1 cellular context compared by ENCODE assay signal in the genomic region with DNA sequence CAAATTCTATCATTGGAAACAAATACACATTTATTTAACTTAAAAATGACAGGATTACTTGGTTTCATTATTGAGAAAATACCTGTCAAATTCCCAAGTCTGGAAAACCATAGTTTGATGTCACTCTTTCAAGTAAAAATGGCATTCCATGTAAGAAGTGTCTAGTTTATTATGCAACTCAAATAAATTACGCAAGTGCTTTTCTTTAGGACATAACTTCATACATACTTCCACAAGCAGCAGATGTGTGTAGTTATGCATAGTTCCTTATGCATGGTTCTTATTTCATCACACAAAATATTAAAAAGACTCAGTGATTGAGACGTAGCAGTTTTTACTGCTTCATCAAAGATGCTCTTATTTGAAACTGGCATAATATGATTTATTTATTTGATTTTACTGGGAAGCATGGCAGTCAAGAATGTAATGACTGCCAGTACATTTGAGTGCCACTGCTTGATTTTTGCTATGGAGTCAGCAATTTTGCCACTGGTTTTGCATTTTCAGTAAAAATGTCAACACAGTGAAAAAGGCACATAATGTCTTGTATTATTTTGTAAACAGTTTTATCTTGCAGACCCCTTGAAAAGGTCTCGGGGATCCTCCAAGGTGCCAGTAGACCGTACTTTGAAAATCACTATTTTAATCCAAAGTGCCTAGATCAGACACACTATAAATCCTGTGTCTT.
TF ChIP-seq lines count a peak whose summit lies in the region.

No MANE protein-coding gene starts in this region.

TF ChIP-seq in K562, 482 proteins besides CTCF, POLR2A, EP300 and RAD21 (continued from another document):
- TF ChIP-seq, protein P1, sequence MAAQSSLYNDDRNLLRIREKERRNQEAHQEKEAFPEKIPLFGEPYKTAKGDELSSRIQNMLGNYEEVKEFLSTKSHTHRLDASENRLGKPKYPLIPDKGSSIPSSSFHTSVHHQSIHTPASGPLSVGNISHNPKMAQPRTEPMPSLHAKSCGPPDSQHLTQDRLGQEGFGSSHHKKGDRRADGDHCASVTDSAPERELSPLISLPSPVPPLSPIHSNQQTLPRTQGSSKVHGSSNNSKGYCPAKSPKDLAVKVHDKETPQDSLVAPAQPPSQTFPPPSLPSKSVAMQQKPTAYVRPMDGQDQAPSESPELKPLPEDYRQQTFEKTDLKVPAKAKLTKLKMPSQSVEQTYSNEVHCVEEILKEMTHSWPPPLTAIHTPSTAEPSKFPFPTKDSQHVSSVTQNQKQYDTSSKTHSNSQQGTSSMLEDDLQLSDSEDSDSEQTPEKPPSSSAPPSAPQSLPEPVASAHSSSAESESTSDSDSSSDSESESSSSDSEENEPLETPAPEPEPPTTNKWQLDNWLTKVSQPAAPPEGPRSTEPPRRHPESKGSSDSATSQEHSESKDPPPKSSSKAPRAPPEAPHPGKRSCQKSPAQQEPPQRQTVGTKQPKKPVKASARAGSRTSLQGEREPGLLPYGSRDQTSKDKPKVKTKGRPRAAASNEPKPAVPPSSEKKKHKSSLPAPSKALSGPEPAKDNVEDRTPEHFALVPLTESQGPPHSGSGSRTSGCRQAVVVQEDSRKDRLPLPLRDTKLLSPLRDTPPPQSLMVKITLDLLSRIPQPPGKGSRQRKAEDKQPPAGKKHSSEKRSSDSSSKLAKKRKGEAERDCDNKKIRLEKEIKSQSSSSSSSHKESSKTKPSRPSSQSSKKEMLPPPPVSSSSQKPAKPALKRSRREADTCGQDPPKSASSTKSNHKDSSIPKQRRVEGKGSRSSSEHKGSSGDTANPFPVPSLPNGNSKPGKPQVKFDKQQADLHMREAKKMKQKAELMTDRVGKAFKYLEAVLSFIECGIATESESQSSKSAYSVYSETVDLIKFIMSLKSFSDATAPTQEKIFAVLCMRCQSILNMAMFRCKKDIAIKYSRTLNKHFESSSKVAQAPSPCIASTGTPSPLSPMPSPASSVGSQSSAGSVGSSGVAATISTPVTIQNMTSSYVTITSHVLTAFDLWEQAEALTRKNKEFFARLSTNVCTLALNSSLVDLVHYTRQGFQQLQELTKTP (IDR thresholded peaks at IDR 0.05; ENCODE audit: low read depth in 1 of 2, partially characterized antibody in 2 of 2): no peak
- TF ChIP-seq ZNF316 (IDR thresholded peaks at IDR 0.05) (peak; percentile 43; the same call in 1 of the 2 replicates), ZNF75A (CRISPR knock-in tag; IDR thresholded peaks at IDR 0.05) (no peak), CEBPG (CRISPR knock-in tag; IDR thresholded peaks at IDR 0.05) (no peak), CEBPG (tag; conservative IDR thresholded peaks at IDR 0.05 in 1 of 2, IDR thresholded peaks at IDR 0.05 in 1 of 2) (peak; percentile 25 to 35; a peak in 1 of 4 replicates), C11orf30 (IDR thresholded peaks at IDR 0.05; ENCODE audit: low read depth) (0 out of 2 replicates have a peak, but pooled peaks have one; percentile 5), CEBPB (tag; IDR thresholded peaks at IDR 0.05) (peak; percentile 54)
- TF ChIP-seq, protein P2, sequence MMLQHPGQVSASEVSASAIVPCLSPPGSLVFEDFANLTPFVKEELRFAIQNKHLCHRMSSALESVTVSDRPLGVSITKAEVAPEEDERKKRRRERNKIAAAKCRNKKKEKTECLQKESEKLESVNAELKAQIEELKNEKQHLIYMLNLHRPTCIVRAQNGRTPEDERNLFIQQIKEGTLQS (IDR thresholded peaks at IDR 0.05): no peak
- TF ChIP-seq, protein P2 (CRISPR knock-in tag; conservative IDR thresholded peaks at IDR 0.05): no peak
